Comparison of ENCODE assay signal across 1 cellular context in genomic region chr12:106585862-106586534, GRCh38.
TF ChIP-seq lines count a peak whose summit lies in the region.

No MANE protein-coding gene starts in this region.

TF ChIP-seq in H1, 55 proteins besides CTCF, POLR2A, EP300 and RAD21 (continued from another document):
- TF ChIP-seq EZH2 (IDR thresholded peaks at IDR 0.05; ENCODE audit: low read depth, low read length, severe bottlenecking) = peak; percentile 86
- TF ChIP-seq CHD2 (IDR thresholded peaks at IDR 0.05; ENCODE audit: low read length) = no peak
- peak; percentile 41 for TF ChIP-seq ASH2L (IDR thresholded peaks at IDR 0.05; ENCODE audit: low read length)
- TF ChIP-seq GABPA (IDR thresholded peaks at IDR 0.05; ENCODE audit: borderline replicate concordance, insufficient read depth, low read length) = peak; percentile 47; the same call in 1 of the 2 replicates
- peak; percentile 11; the same call in 1 of the 2 replicates for TF ChIP-seq NRF1 (IDR thresholded peaks at IDR 0.05; ENCODE audit: low read depth, low read length)
- no peak for TF ChIP-seq KDM1A (IDR thresholded peaks at IDR 0.05; ENCODE audit: borderline replicate concordance, low read length)
- TF ChIP-seq TBP (IDR thresholded peaks at IDR 0.05; ENCODE audit: low read depth, low read length) = peak; percentile 32; the same call in 1 of the 2 replicates
- peak; percentile 88 for TF ChIP-seq E2F6 (IDR thresholded peaks at IDR 0.05)
- TF ChIP-seq SIRT6 (IDR thresholded peaks at IDR 0.05; ENCODE audit: low read length) = no peak
- 0 out of 4 replicates have a peak, but pooled peaks of 1 of the 2 experiments have one; percentile 39 for TF ChIP-seq SIN3A (conservative IDR thresholded peaks at IDR 0.05 in 1 of 2, IDR thresholded peaks at IDR 0.05 in 1 of 2; ENCODE audit: low read depth in 1 of 2, low read length in 2 of 2)
